Comparison of ENCODE assay signal across 27 cellular contexts in genomic region chr9:98639133-98639532, GRCh38.
"Had no signal": no experiment of that assay in that cellular context is flagged by ENCODE, and none has a peak within 500 bp of the region (broad histone marks: within the 10 kb centered on the region; RNA-seq: fewer than 3 reads in every experiment).

No MANE protein-coding gene starts in this region.

- ATAC-seq: activated CD4-positive, alpha-beta T cell treated with anti-CD3 and anti-CD28 coated beads for 36 hours; activated CD8-positive, alpha-beta memory T cell treated with anti-CD3 and anti-CD28 coated beads, Interleukin-2, amount 10 ng/mL, durations not matched to agents 7 days and 5 days; activated CD8-positive, alpha-beta T cell treated with anti-CD3 and anti-CD28 coated beads, Interleukin-2, amount 10 ng/mL, durations not matched to agents 7 days and 5 days; activated naive CD8-positive, alpha-beta T cell treated with anti-CD3 and anti-CD28 coated beads, Interleukin-2, amount 50 U/mL, for 24 hours; body of pancreas; effector memory CD8-positive, alpha-beta T cell; foreskin keratinocyte; gastrocnemius medialis; heart right ventricle; T-helper 17 cell had no signal

- DNase-seq: activated CD4-positive, alpha-beta memory T cell treated with anti-CD3 and anti-CD28 coated beads for 36 hours; activated CD4-positive, alpha-beta T cell treated with anti-CD3 and anti-CD28 coated beads for 36 hours; activated CD4-positive, alpha-beta T cell treated with anti-CD3 and anti-CD28 coated beads, Interleukin-2, amount 10 ng/mL, durations not matched to agents 24 days and 14 days; activated CD4-positive, CD25-positive, alpha-beta regulatory T cell; activated CD4-positive, CD25-positive, alpha-beta regulatory T cell treated with anti-CD3 and anti-CD28 coated beads, Interleukin-2, amount 50 U/mL, for 72 hours; activated CD8-positive, alpha-beta memory T cell treated with anti-CD3 and anti-CD28 coated beads, Interleukin-2, amount 10 ng/mL, durations not matched to agents 7 days and 5 days; activated CD8-positive, alpha-beta memory T cell treated with anti-CD3 and anti-CD28 coated beads, Interleukin-2, amount 50 U/mL, for 4 hours; activated CD8-positive, alpha-beta T cell treated with anti-CD3 and anti-CD28 coated beads, Interleukin-2, amount 10 ng/mL, durations not matched to agents 7 days and 5 days; activated effector memory CD4-positive, alpha-beta T cell treated with anti-CD3 and anti-CD28 coated beads, Interleukin-2, amount 50 U/mL, for 16 hours; activated naive CD4-positive, alpha-beta T cell treated with anti-CD3 and anti-CD28 coated beads for 36 hours; activated naive CD8-positive, alpha-beta T cell treated with anti-CD3 and anti-CD28 coated beads for 36 hours; activated naive CD8-positive, alpha-beta T cell treated with anti-CD3 and anti-CD28 coated beads, Interleukin-2, amount 50 U/mL, for 24 hours; activated T-cell treated with anti-CD3 and anti-CD28 coated beads, Interleukin-2, amount 50 U/mL, for 1 hour; activated T-cell treated with anti-CD3 and anti-CD28 coated beads, Interleukin-2, amount 50 U/mL, for 48 hours; adrenal gland; amygdala; aorta; body of pancreas; cerebellar nuclear complex; dorsolateral prefrontal cortex; effector memory CD8-positive, alpha-beta T cell; erythroblast; foreskin keratinocyte; gastrocnemius medialis; heart right ventricle; T-helper 17 cell; T1000 had no signal
